In genomic region chrX:39519566-39520301, GRCh38 we compare ENCODE assay signal across 23 cellular contexts.
DNase-seq lines count a peak whose midpoint lies in the region; TF ChIP-seq lines count a peak whose summit lies in the region.
"Had no signal": no experiment of that assay in that cellular context is flagged by ENCODE, and none has a peak within 500 bp of the region (broad histone marks: within the 10 kb centered on the region; RNA-seq: fewer than 3 reads in every experiment).

No MANE protein-coding gene starts in this region.

- no peaks in the 10 kb centered on the region for H3K36me3 ChIP-seq in cardiac muscle cell
- no peaks in the 10 kb centered on the region for H3K36me3 ChIP-seq in neuronal stem cell (replicated peaks in 1 of 2; ENCODE audit: control insufficient read depth in 2 of 2, insufficient read depth in 2 of 2, low read length in 2 of 2)
- H3K36me3 ChIP-seq: breast epithelium, SJSA1 had no signal

- H3K9ac ChIP-seq in neuronal stem cell (ENCODE audit: low read depth, low read length, poor library complexity), result no peak overlapping the region
- H3K9ac ChIP-seq: parathyroid adenoma had no signal

- no peak overlapping the region for H3K4ac ChIP-seq in neuronal stem cell (ENCODE audit: low read length)

- H3K14ac ChIP-seq in neuronal stem cell (ENCODE audit: low read length), result no peak overlapping the region

- H2BK120ac ChIP-seq in neuronal stem cell (ENCODE audit: low read depth, low read length), result no peak overlapping the region

- H3K27me3 ChIP-seq in cardiac muscle cell, result no peaks in the 10 kb centered on the region
- peaks cover 0 to 18% (median 0%) of the 10 kb centered on the region in 3 experiments for H3K27me3 ChIP-seq in neuronal stem cell (ENCODE audit: control insufficient read depth in 3 of 3, insufficient read depth in 3 of 3, low read depth in 1 of 3, low read length in 3 of 3)
- H3K27me3 ChIP-seq: SJSA1 had no signal

- H3K4me3 ChIP-seq in cardiac muscle cell (no peak overlapping the region), neuronal stem cell (ENCODE audit: low read length in 2 of 2) (no peak overlapping the region)
- H3K4me3 ChIP-seq: mucosa of descending colon, SJSA1, smooth muscle cell had no signal

- WGBS in neuronal stem cell (ENCODE audit: extremely low coverage in 2 of 2, insufficient read length in 2 of 2, insufficient replicate concordance in 1 of 2), 2 donors, result no CpG with 5 or more reads among the region's 14 CpGs

- H3K9me3 Mint-ChIP-seq in activated T-helper 2 cell treated with anti-CD3 and anti-CD28 coated beads, Interferon-gamma antibody, Interleukin-2, Interleukin-4, amounts not matched to agents 10 μg/mL and 5 μg/mL and 100 μg/mL, durations not matched to agents 14 hours and 24 hours and 36 hours, result no peaks in the 10 kb centered on the region
- H3K9me3 Mint-ChIP-seq: activated naive CD4-positive, alpha-beta T cell treated with anti-CD3 and anti-CD28 coated beads, Interleukin-2, amount 10 ng/mL, durations not matched to agents 7 days and 5 days; HFFc6 had no signal

- H4K8ac ChIP-seq in neuronal stem cell (ENCODE audit: low read depth, low read length), result no peak overlapping the region

- H3K9me3 ChIP-seq in cardiac muscle cell (ENCODE audit: low read depth) (no peaks in the 10 kb centered on the region), neuronal stem cell (replicated peaks in 1 of 2; ENCODE audit: control insufficient read depth in 2 of 2, insufficient read depth in 1 of 2, low read depth in 1 of 2, low read length in 2 of 2) (peaks cover 0 to 2% of the 10 kb centered on the region in 2 donors)
- H3K9me3 ChIP-seq: mucosa of descending colon, SJSA1 had no signal

- no peak overlapping the region for H2AK5ac ChIP-seq in neuronal stem cell (ENCODE audit: low read depth, low read length)

- no peak overlapping the region for H3K27ac Mint-ChIP-seq in activated T-helper 2 cell treated with anti-CD3 and anti-CD28 coated beads, Interferon-gamma antibody, Interleukin-2, Interleukin-4, amounts not matched to agents 10 μg/mL and 5 μg/mL and 100 μg/mL, durations not matched to agents 14 hours and 24 hours and 36 hours
- H3K27ac Mint-ChIP-seq: activated naive CD4-positive, alpha-beta T cell treated with anti-CD3 and anti-CD28 coated beads, Interleukin-2, amount 10 ng/mL, durations not matched to agents 7 days and 5 days; CD14-positive monocyte; HFFc6 had no signal

- peak overlapping the region; percentile 93 for H2AFZ ChIP-seq in neuronal stem cell (ENCODE audit: low read length)

- no peak overlapping the region for H3K4me2 ChIP-seq in neuronal stem cell (ENCODE audit: insufficient read depth, low read length, poor library complexity, severe bottlenecking)
- H3K4me2 ChIP-seq: smooth muscle cell had no signal

- H3K4me1 Mint-ChIP-seq in activated T-helper 2 cell treated with anti-CD3 and anti-CD28 coated beads, Interferon-gamma antibody, Interleukin-2, Interleukin-4, amounts not matched to agents 10 μg/mL and 5 μg/mL and 100 μg/mL, durations not matched to agents 14 hours and 24 hours and 36 hours (ENCODE audit: low read depth), result peaks cover 2% of the 10 kb centered on the region
- H3K4me1 Mint-ChIP-seq: activated naive CD4-positive, alpha-beta T cell treated with anti-CD3 and anti-CD28 coated beads, Interleukin-2, amount 10 ng/mL, durations not matched to agents 7 days and 5 days; CD14-positive monocyte had no signal

- no peaks in the 10 kb centered on the region for H3K79me1 ChIP-seq in neuronal stem cell (ENCODE audit: low read depth, low read length)

- H3K4me1 ChIP-seq in cardiac muscle cell (ENCODE audit: low read depth) (peaks cover 18% of the 10 kb centered on the region), neuronal stem cell (ENCODE audit: control insufficient read depth in 2 of 2, insufficient read depth in 1 of 2, low read depth in 1 of 2, low read length in 2 of 2) (peaks cover 8 to 24% of the 10 kb centered on the region in 2 donors)
- H3K4me1 ChIP-seq: breast epithelium, parathyroid adenoma, SJSA1 had no signal

- no peak overlapping the region for H2BK12ac ChIP-seq in neuronal stem cell (ENCODE audit: low read length)

- no peak overlapping the region for H3K4me3 Mint-ChIP-seq in activated T-helper 2 cell treated with anti-CD3 and anti-CD28 coated beads, Interferon-gamma antibody, Interleukin-2, Interleukin-4, amounts not matched to agents 10 μg/mL and 5 μg/mL and 100 μg/mL, durations not matched to agents 14 hours and 24 hours and 36 hours (ENCODE audit: low read depth)
- H3K4me3 Mint-ChIP-seq: activated naive CD4-positive, alpha-beta T cell treated with anti-CD3 and anti-CD28 coated beads, Interleukin-2, amount 10 ng/mL, durations not matched to agents 7 days and 5 days; CD14-positive monocyte; HFFc6 had no signal

- TF ChIP-seq CTCF in cardiac muscle cell (IDR thresholded peaks at IDR 0.05; ENCODE audit: low read depth, low read length), result no peak

- H3K36me3 Mint-ChIP-seq in activated T-helper 2 cell treated with anti-CD3 and anti-CD28 coated beads, Interferon-gamma antibody, Interleukin-2, Interleukin-4, amounts not matched to agents 10 μg/mL and 5 μg/mL and 100 μg/mL, durations not matched to agents 14 hours and 24 hours and 36 hours (ENCODE audit: low read depth), result no peaks in the 10 kb centered on the region
- H3K36me3 Mint-ChIP-seq: activated naive CD4-positive, alpha-beta T cell treated with anti-CD3 and anti-CD28 coated beads, Interleukin-2, amount 10 ng/mL, durations not matched to agents 7 days and 5 days; CD14-positive monocyte had no signal

- intact Hi-C loops in activated T-helper 2 cell treated with anti-CD3 and anti-CD28 coated beads, Interferon-gamma antibody, Interleukin-2, Interleukin-4, amounts not matched to agents 10 μg/mL and 5 μg/mL and 100 μg/mL, durations not matched to agents 14 hours and 24 hours and 36 hours (cut with micrococcal nuclease), result no loop called here

- no peak overlapping the region for H3K18ac ChIP-seq in neuronal stem cell (ENCODE audit: low read length)

- peak; percentile 36 for DNase-seq in DMS79 treated with DMSO at 0.1 percent for 48 hours (lab: John Stamatoyannopoulos, UW)
- no peak for DNase-seq in DMS79 (lab: John Stamatoyannopoulos, UW)
- peak; percentile 76 for DNase-seq in NCI-H82 (lab: John Stamatoyannopoulos, UW)
- DNase-seq in cardiac muscle cell (ENCODE audit: low read depth in 1 of 2, low spot score in 1 of 2), result no peak
- DNase-seq in neuronal stem cell (ENCODE audit: low spot score), result no peak
- DNase-seq in SHP77 (lab: John Stamatoyannopoulos, UW), result no peak
- DNase-seq in activated T-helper 2 cell treated with anti-CD3 and anti-CD28 coated beads, Interferon-gamma antibody, Interleukin-2, Interleukin-4, amounts not matched to agents 10 μg/mL and 5 μg/mL and 100 μg/mL, durations not matched to agents 14 hours and 24 hours and 36 hours (ENCODE audit: low spot score), result no peak
- no peak for DNase-seq in C1 segment of cervical spinal cord (lab: John Stamatoyannopoulos, UW)
- DNase-seq: activated CD4-positive, alpha-beta T cell treated with anti-CD3 and anti-CD28 coated beads for 48 hours; activated naive CD4-positive, alpha-beta T cell treated with anti-CD3 and anti-CD28 coated beads, Interleukin-2, amount 10 ng/mL, durations not matched to agents 7 days and 5 days; HFFc6; hippocampal formation; kidney; NCI-H226; stimulated activated naive CD4-positive, alpha-beta T cell; T1000 had no signal

- no peak overlapping the region for H3K23ac ChIP-seq in neuronal stem cell (ENCODE audit: low read depth, low read length, poor library complexity)

- H2BK15ac ChIP-seq in neuronal stem cell (ENCODE audit: low read length), result no peak overlapping the region

- H3K27ac ChIP-seq in cardiac muscle cell (peak overlapping the region; percentile 76), neuronal stem cell (replicated peaks; ENCODE audit: low read length) (no peak overlapping the region)
- H3K27ac ChIP-seq: 22Rv1, breast epithelium, parathyroid adenoma, SJSA1 had no signal

- H3K27me3 Mint-ChIP-seq in activated T-helper 2 cell treated with anti-CD3 and anti-CD28 coated beads, Interferon-gamma antibody, Interleukin-2, Interleukin-4, amounts not matched to agents 10 μg/mL and 5 μg/mL and 100 μg/mL, durations not matched to agents 14 hours and 24 hours and 36 hours (ENCODE audit: low read depth), result no peaks in the 10 kb centered on the region
- H3K27me3 Mint-ChIP-seq: activated naive CD4-positive, alpha-beta T cell treated with anti-CD3 and anti-CD28 coated beads, Interleukin-2, amount 10 ng/mL, durations not matched to agents 7 days and 5 days had no signal

- H2BK5ac ChIP-seq in neuronal stem cell (ENCODE audit: low read length), result no peak overlapping the region

- H4K91ac ChIP-seq in neuronal stem cell (ENCODE audit: low read depth, low read length, poor library complexity), result no peak overlapping the region

Comparison
In these comparisons a context has a peak if more than half of its experiments do, and no peak if none do; other contexts are left out.
1. DNase-seq: peak in DMS79 treated with DMSO at 0.1 percent for 48 hours (single experiment) and NCI-H82 (single experiment); none in DMS79 (single experiment), cardiac muscle cell (0 of 2), neuronal stem cell (single experiment), SHP77 (0 of 2), activated T-helper 2 cell treated with anti-CD3 and anti-CD28 coated beads, Interferon-gamma antibody, Interleukin-2, Interleukin-4, amounts not matched to agents 10 μg/mL and 5 μg/mL and 100 μg/mL, durations not matched to agents 14 hours and 24 hours and 36 hours (single experiment) and C1 segment of cervical spinal cord (0 of 14).